ENCODE assay signal across 21 cellular contexts in genomic region chr1:63982201-63982600, GRCh38.
"Had no signal": no experiment of that assay in that cellular context is flagged by ENCODE, and none has a peak within 500 bp of the region (broad histone marks: within the 10 kb centered on the region; RNA-seq: fewer than 3 reads in every experiment).

No MANE protein-coding gene starts in this region.

- H3K9me3 ChIP-seq: breast epithelium, colonic mucosa, right lobe of liver, transverse colon had no signal

- DNase-seq: activated CD4-positive, alpha-beta T cell treated with anti-CD3 and anti-CD28 coated beads for 1 hour; activated CD4-positive, alpha-beta T cell treated with anti-CD3 and anti-CD28 coated beads, Interleukin-2, amount 50 U/mL, for 1 hour; activated CD8-positive, alpha-beta T cell treated with anti-CD3 and anti-CD28 coated beads, Interleukin-2, amount 10 ng/mL, durations not matched to agents 7 days and 5 days; activated gamma-delta T cell; activated naive CD4-positive, alpha-beta T cell treated with anti-CD3 and anti-CD28 coated beads, Interleukin-2, amount 50 U/mL, for 16 hours; aorta; colonic mucosa; dorsolateral prefrontal cortex; effector memory CD8-positive, alpha-beta T cell; glutamatergic neuron; immature natural killer cell; naive B cell; posterior cingulate gyrus; right lobe of liver; small intestine; transverse colon had no signal

- H3K4me3 ChIP-seq: breast epithelium, colonic mucosa, dorsolateral prefrontal cortex, hepatocyte, lung, right lobe of liver, transverse colon had no signal

- H3K4me1 ChIP-seq: breast epithelium, colonic mucosa, right lobe of liver had no signal

- ATAC-seq: activated CD8-positive, alpha-beta T cell treated with anti-CD3 and anti-CD28 coated beads, Interleukin-2, amount 10 ng/mL, durations not matched to agents 7 days and 5 days; effector memory CD8-positive, alpha-beta T cell; left lobe of liver; right lobe of liver; stimulated activated memory B cell treated with anti-CD40 and anti-IgM and Interleukin-4, amounts not matched to agents 10 μg/mL and 1 μg/mL and 100 μg/mL, for 72 hours had no signal

- H3K27ac ChIP-seq: colonic mucosa, dorsolateral prefrontal cortex, hepatocyte, right lobe of liver, transverse colon had no signal

- H3K36me3 ChIP-seq: breast epithelium, colonic mucosa, right lobe of liver, transverse colon had no signal

- H3K27me3 ChIP-seq: breast epithelium, colonic mucosa, dorsolateral prefrontal cortex, hepatocyte, right lobe of liver, transverse colon had no signal
